Comparison of ENCODE assay signal across 1 cellular context in the genomic region with DNA sequence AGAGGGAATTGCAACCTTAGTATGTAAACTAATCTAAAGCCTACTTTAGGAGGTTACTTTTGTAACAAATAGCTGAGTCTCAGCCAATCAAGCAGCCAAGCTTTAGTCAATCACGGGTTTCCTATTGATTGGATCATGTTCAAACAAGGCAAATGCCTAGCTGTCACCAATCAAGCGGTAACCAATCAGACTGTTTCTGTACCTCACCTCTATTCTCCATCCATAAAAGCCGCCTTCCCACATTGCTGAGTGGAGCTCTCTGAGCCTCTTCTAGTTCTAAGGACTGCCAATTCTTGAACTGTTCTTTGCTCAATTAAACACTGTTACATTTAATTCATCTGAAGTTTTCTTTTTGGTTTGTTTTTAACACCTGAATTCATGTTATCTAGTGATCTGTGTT.
TF ChIP-seq lines count a peak whose summit lies in the region.

No MANE protein-coding gene starts in this region.

TF ChIP-seq in H1, 55 proteins besides CTCF, POLR2A, EP300 and RAD21:
- TF ChIP-seq HDAC6 (IDR thresholded peaks at IDR 0.05; ENCODE audit: low read depth, low read length): no peak
- TF ChIP-seq SIX5 (IDR thresholded peaks at IDR 0.05; ENCODE audit: low read depth, low read length): no peak
- no peak for TF ChIP-seq SP1 (IDR thresholded peaks at IDR 0.05; ENCODE audit: low read depth, low read length)
- TF ChIP-seq TAF1 (IDR thresholded peaks at IDR 0.05; ENCODE audit: low read depth, low read length): no peak
- TF ChIP-seq RNF2 (IDR thresholded peaks at IDR 0.05; ENCODE audit: borderline replicate concordance, low read depth, low read length, missing control alignments, poor library complexity, severe bottlenecking): no peak
- no peak for TF ChIP-seq CEBPB (IDR thresholded peaks at IDR 0.05; ENCODE audit: low read depth, low read length)
- TF ChIP-seq MAFK (IDR thresholded peaks at IDR 0.05; ENCODE audit: low read depth, low read length): no peak
- no peak for TF ChIP-seq CBX8 (IDR thresholded peaks at IDR 0.05; ENCODE audit: borderline replicate concordance, low read depth, low read length)
- TF ChIP-seq POU5F1 (IDR thresholded peaks at IDR 0.05; ENCODE audit: low read depth, low read length): no peak
- TF ChIP-seq CREB1 (IDR thresholded peaks at IDR 0.05): no peak
- TF ChIP-seq, protein P1, sequence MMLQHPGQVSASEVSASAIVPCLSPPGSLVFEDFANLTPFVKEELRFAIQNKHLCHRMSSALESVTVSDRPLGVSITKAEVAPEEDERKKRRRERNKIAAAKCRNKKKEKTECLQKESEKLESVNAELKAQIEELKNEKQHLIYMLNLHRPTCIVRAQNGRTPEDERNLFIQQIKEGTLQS (IDR thresholded peaks at IDR 0.05; ENCODE audit: insufficient read depth, low read depth, low read length): no peak
- TF ChIP-seq BRCA1 (IDR thresholded peaks at IDR 0.05; ENCODE audit: low read depth, low read length): no peak
- TF ChIP-seq JUND (IDR thresholded peaks at IDR 0.05; ENCODE audit: low read length): no peak
- no peak for TF ChIP-seq KDM4A (IDR thresholded peaks at IDR 0.05; ENCODE audit: low read depth, low read length, severe bottlenecking)
